ENCODE assay signal across 20 cellular contexts in genomic region chr15:74579001-74579400, GRCh38.
"Had no signal": no experiment of that assay in that cellular context is flagged by ENCODE, and none has a peak within 500 bp of the region (broad histone marks: within the 10 kb centered on the region; RNA-seq: fewer than 3 reads in every experiment).

No MANE protein-coding gene starts in this region.

- H3K27me3 ChIP-seq: dorsolateral prefrontal cortex, heart right ventricle, pancreas, spleen had no signal

- H3K27ac Mint-ChIP-seq: mesothelial cell of epicardium; natural killer cell; stimulated activated naive B cell treated with anti-CD40 and anti-IgM and Interleukin-4, amounts not matched to agents 10 μg/mL and 1 μg/mL and 100 μg/mL, for 72 hours had no signal

- DNase-seq: dorsolateral prefrontal cortex; effector CD8-positive, alpha-beta T cell; heart right ventricle; hypothalamus; kidney glomerular epithelial cell; natural killer cell; occipital lobe; pancreas; psoas muscle; retina; spleen; stimulated activated CD4-positive, alpha-beta T cell treated with anti-CD3 and anti-CD28 coated beads, Interleukin-15, amount 100 ng/mL, for 24 hours; stimulated activated CD4-positive, alpha-beta T cell treated with anti-CD3 and anti-CD28 coated beads, Interleukin-1b, Interleukin-23, amount 100 ng/mL, for 48 hours; stimulated activated CD4-positive, alpha-beta T cell treated with anti-CD3 and anti-CD28 coated beads, Interleukin-4, amount 100 ng/mL, for 24 hours; stimulated activated naive B cell treated with anti-CD40 and anti-IgM and Interleukin-4, amounts not matched to agents 10 μg/mL and 1 μg/mL and 100 μg/mL, for 72 hours; trophoblast cell had no signal

- H3K27me3 Mint-ChIP-seq: stimulated activated naive B cell treated with anti-CD40 and anti-IgM and Interleukin-4, amounts not matched to agents 10 μg/mL and 1 μg/mL and 100 μg/mL, for 72 hours had no signal

- H3K4me3 Mint-ChIP-seq: mesothelial cell of epicardium; natural killer cell; stimulated activated naive B cell treated with anti-CD40 and anti-IgM and Interleukin-4, amounts not matched to agents 10 μg/mL and 1 μg/mL and 100 μg/mL, for 72 hours had no signal

- ATAC-seq: esophagus mucosa; heart right ventricle; natural killer cell; pancreas; psoas muscle; sciatic nerve; stimulated activated naive B cell treated with anti-CD40 and anti-IgM and Interleukin-4, amounts not matched to agents 10 μg/mL and 1 μg/mL and 100 μg/mL, for 72 hours had no signal

- H3K4me1 ChIP-seq: heart right ventricle, pancreas, psoas muscle, spleen had no signal

- H3K27ac ChIP-seq: coronary artery, dorsolateral prefrontal cortex, heart right ventricle, pancreas, psoas muscle, spleen had no signal

- H3K4me3 ChIP-seq: coronary artery, dorsolateral prefrontal cortex, heart right ventricle, pancreas, psoas muscle, spleen had no signal

- H3K9me3 Mint-ChIP-seq: mesothelial cell of epicardium; natural killer cell; stimulated activated naive B cell treated with anti-CD40 and anti-IgM and Interleukin-4, amounts not matched to agents 10 μg/mL and 1 μg/mL and 100 μg/mL, for 72 hours had no signal
